In the genomic region with DNA sequence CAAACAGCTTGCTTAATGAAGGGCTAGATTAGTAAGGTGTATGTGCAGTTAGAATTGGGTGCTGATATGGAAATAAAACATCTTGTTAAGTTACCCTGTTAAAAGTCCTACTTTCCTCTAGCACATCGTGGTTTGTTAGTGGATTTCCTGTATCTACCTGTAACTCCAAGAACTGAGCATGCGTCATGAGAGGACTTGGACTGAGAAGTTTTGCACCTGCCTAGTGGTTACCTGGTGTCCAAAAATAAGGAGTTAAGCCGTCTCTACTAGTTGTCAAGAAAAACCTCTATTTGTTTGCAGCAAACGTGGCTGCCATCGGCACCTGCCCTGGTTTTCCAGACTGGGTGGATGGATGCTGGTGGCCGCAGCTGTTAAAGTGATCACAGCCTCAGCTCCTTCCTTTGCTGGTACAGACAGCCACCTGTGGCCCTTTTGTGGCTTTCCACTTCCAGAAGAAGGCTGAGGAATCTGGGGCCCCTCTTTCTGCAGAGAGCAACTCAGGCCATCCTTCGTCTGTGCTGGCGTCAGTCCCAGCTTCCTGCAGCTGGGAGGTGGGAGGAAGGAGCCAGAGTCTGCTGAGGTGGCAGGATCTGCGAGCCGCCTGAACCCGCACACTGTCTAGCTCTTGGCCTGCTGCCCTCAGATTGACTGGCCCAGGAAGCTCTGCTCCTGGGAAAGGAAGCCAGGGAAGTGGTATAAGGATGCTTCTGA, we compare ENCODE assay signal across 10 cellular contexts. TPM values are rescaled to one million over a fixed set of nuclear protein-coding genes. Genes with fewer than 3 reads are reported as not detected.
DNase-seq lines count a peak whose midpoint lies in the region; ATAC-seq and TF ChIP-seq lines count a peak whose summit lies in the region.
"Had no signal": no experiment of that assay in that cellular context is flagged by ENCODE, and none has a peak within 500 bp of the region (broad histone marks: within the 10 kb centered on the region; RNA-seq: fewer than 3 reads in every experiment).

No MANE protein-coding gene starts in this region.

- H2AFZ ChIP-seq in ACC112 (ENCODE audit: low read length, unreplicated experiment): no peak overlapping the region

- H3K27ac Mint-ChIP-seq in Caco-2 (ENCODE audit: unreplicated experiment): no peak overlapping the region

- H3K27me3 ChIP-seq in ACC112 (ENCODE audit: insufficient read depth, low read length): no peaks in the 10 kb centered on the region
- no peaks in the 10 kb centered on the region for H3K27me3 ChIP-seq in Caco-2 (replicated peaks; ENCODE audit: control insufficient read depth, insufficient read depth, low read length)

- H3K27ac ChIP-seq in ACC112 (ENCODE audit: low read depth, low read length): peak overlapping the region; percentile 6; the same call in 1 of the 2 replicates
- H3K27ac ChIP-seq: epithelial cell of prostate had no signal

- no peaks in the 10 kb centered on the region for H3K27me3 Mint-ChIP-seq in Caco-2 (ENCODE audit: insufficient read depth, unreplicated experiment)

- H3K36me3 ChIP-seq in ACC112 (ENCODE audit: insufficient read depth, low read length) (peaks cover 4% of the 10 kb centered on the region; the same call in 1 of the 2 replicates), Caco-2 (ENCODE audit: control insufficient read depth, insufficient read depth, low read length) (peaks cover 4% of the 10 kb centered on the region)

- no peak for TF ChIP-seq CTCF in Caco-2 (IDR thresholded peaks at IDR 0.05; ENCODE audit: insufficient read depth in 1 of 2, low read depth in 1 of 2, low read length in 1 of 2, severe bottlenecking in 1 of 2, unreplicated experiment in 1 of 2)

- H3K4me3 Mint-ChIP-seq in Caco-2 (ENCODE audit: unreplicated experiment): no peak overlapping the region

- DNase-seq in HT-29 (ENCODE audit: low spot score) (peak; percentile 41), anterior cingulate cortex (lab: John Stamatoyannopoulos, UW) (peak in 57 of 58 donors; percentile 11 to 83 (median 55)), left lobe of liver (ENCODE audit: low spot score) (peak; percentile 66), Caco-2 (no peak)
- no peak for DNase-seq in stimulated activated CD4-positive, alpha-beta T cell treated with anti-CD3 and anti-CD28 coated beads, Interleukin-4, amount 100 ng/mL, for 24 hours
- no peak for DNase-seq in activated CD8-positive, alpha-beta memory T cell treated with anti-CD3 and anti-CD28 coated beads for 24 hours

- BruUV-seq in Caco-2 (replicated peaks; lab: Mats Ljungman, UMichigan): no TSS peak

- no peak overlapping the region for H3K4me3 ChIP-seq in ACC112 (ENCODE audit: low read depth, low read length)
- no peak overlapping the region for H3K4me3 ChIP-seq in Caco-2 (ENCODE audit: low read depth, low read length)

- POLR2A ChIA-PET in Caco-2 (lab: Charles Lee): no interaction called here

- H3K36me3 Mint-ChIP-seq in Caco-2 (ENCODE audit: insufficient read depth, unreplicated experiment): peaks cover 23% of the 10 kb centered on the region

- H3K9me3 ChIP-seq in Caco-2: no peaks in the 10 kb centered on the region

- intact Hi-C loops in Caco-2 (cut with micrococcal nuclease; ENCODE audit: unreplicated experiment): no loop called here

- ATAC-seq in left lobe of liver: peak; percentile 30
- no peak for ATAC-seq in GM19467 (IDR thresholded peaks at IDR 0.05; ENCODE audit: unreplicated experiment)
- ATAC-seq: Panc1 had no signal

- CTCF ChIA-PET in Caco-2 (lab: Charles Lee): no interaction called here

- H3K4me1 Mint-ChIP-seq in Caco-2 (ENCODE audit: low read depth, unreplicated experiment): peaks cover 7% of the 10 kb centered on the region

- peaks cover 34% of the 10 kb centered on the region for H3K4me1 ChIP-seq in ACC112 (ENCODE audit: control insufficient read depth, insufficient read depth, low read length, unreplicated experiment)
- H3K4me1 ChIP-seq in Caco-2: peaks cover 16% of the 10 kb centered on the region; the same call in 1 of the 2 replicates

- no peaks in the 10 kb centered on the region for H3K9me3 Mint-ChIP-seq in Caco-2 (ENCODE audit: unreplicated experiment)

- H3K79me2 ChIP-seq in ACC112 (ENCODE audit: control insufficient read depth, insufficient read depth, low read length, unreplicated experiment): no peaks in the 10 kb centered on the region

RNA-seq across cellular contexts. Expression of gene CABLES1, which starts 56.8 kb away (rescaled TPM):
- 37.0 and 45.9 TPM in 2 replicates for total RNA-seq in HT-29 (2014; rRNA removed; shearing (Covaris generic))
- total RNA-seq in left lobe of liver (12.8 TPM), Caco-2 (2022) (27.2 and 29.5 TPM in 2 replicates)

Comparison
In these comparisons a context has a peak if more than half of its experiments do, and no peak if none do; other contexts are left out.
1. DNase-seq: peak in HT-29 (single experiment), anterior cingulate cortex (57 of 58) and left lobe of liver (single experiment); none in stimulated activated CD4-positive, alpha-beta T cell treated with anti-CD3 and anti-CD28 coated beads, Interleukin-4, amount 100 ng/mL, for 24 hours (single experiment), Caco-2 (0 of 2) and activated CD8-positive, alpha-beta memory T cell treated with anti-CD3 and anti-CD28 coated beads for 24 hours (single experiment).